Comparison of ENCODE assay signal across 12 cellular contexts in the genomic region with DNA sequence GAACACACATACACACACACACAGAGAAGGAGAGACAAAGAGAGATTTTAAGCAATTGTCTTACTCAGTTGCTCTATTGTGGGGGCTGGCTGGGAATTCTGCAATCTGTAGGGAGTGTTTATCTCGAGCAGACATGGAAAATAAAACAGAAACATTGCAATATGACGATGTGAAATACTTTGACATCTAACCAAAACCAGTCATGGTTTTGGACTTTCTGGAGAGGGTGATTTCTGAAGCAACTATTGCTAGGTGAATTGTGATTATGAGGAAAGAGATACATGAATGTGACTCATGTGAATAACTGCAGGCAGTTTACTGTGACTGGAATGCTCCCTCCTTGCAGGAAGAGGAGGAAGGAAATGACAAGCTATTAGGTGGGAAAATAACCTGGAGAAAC.
DNase-seq lines count a peak whose midpoint lies in the region; ATAC-seq and TF ChIP-seq lines count a peak whose summit lies in the region.
"Had no signal": no experiment of that assay in that cellular context is flagged by ENCODE, and none has a peak within 500 bp of the region (broad histone marks: within the 10 kb centered on the region; RNA-seq: fewer than 3 reads in every experiment).

No MANE protein-coding gene starts in this region.

- H3K4me3 ChIP-seq in fibroblast of mammary gland (ENCODE audit: control insufficient read depth, low read depth, low read length) (no peak overlapping the region), skeletal muscle cell (ENCODE audit: low read depth, low read length) (no peak overlapping the region)
- H3K4me3 ChIP-seq: stomach had no signal

- TF ChIP-seq CTCF in fibroblast of mammary gland (conservative IDR thresholded peaks at IDR 0.05; ENCODE audit: control insufficient read depth, insufficient read depth, low read depth, low read length) = no peak

- DNase-seq in GM03348 (ENCODE audit: low spot score) (peak; percentile 52), fibroblast of mammary gland (ENCODE audit: low read depth) (peak; percentile 92), skeletal muscle cell (ENCODE audit: low read depth) (peak; percentile 62), germinal center (ENCODE audit: low spot score) (no peak), NCI-H69 (lab: John Stamatoyannopoulos, UW) (no peak)
- DNase-seq: amniotic stem cell; effector CD4-positive, alpha-beta T cell; NCI-H446; stomach; WERI-Rb-1 had no signal

- ATAC-seq in SK-N-SH treated with all-trans-retinoic acid at 6 μM for 48 hours (peak; percentile 62), GM19351 (IDR thresholded peaks at IDR 0.05; ENCODE audit: unreplicated experiment) (no peak)

TF ChIP-seq in SK-N-SH treated with all-trans-retinoic acid at 6 μM for 48 hours, 23 proteins besides CTCF, POLR2A, EP300 and RAD21:
- TF ChIP-seq ZNF565 (CRISPR knock-in tag; conservative IDR thresholded peaks at IDR 0.05; ENCODE audit: low read depth) = no peak
- no peak for TF ChIP-seq ESRRG (CRISPR knock-in tag; IDR thresholded peaks at IDR 0.05)
- no peak for TF ChIP-seq ZFP3 (CRISPR knock-in tag; IDR thresholded peaks at IDR 0.05)
- TF ChIP-seq, protein P1, sequence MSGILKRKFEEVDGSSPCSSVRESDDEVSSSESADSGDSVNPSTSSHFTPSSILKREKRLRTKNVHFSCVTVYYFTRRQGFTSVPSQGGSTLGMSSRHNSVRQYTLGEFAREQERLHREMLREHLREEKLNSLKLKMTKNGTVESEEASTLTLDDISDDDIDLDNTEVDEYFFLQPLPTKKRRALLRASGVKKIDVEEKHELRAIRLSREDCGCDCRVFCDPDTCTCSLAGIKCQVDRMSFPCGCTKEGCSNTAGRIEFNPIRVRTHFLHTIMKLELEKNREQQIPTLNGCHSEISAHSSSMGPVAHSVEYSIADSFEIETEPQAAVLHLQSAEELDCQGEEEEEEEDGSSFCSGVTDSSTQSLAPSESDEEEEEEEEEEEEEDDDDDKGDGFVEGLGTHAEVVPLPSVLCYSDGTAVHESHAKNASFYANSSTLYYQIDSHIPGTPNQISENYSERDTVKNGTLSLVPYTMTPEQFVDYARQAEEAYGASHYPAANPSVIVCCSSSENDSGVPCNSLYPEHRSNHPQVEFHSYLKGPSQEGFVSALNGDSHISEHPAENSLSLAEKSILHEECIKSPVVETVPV (CRISPR knock-in tag; IDR thresholded peaks at IDR 0.05) = no peak
- no peak for TF ChIP-seq RARB (CRISPR knock-in tag; IDR thresholded peaks at IDR 0.05)
- no peak for TF ChIP-seq ARNTL (CRISPR knock-in tag; IDR thresholded peaks at IDR 0.05; ENCODE audit: borderline replicate concordance, low read depth)

Comparison
In these comparisons a context has a peak if more than half of its experiments do, and no peak if none do; other contexts are left out.
1. DNase-seq: peak in GM03348 (single experiment), fibroblast of mammary gland (single experiment) and skeletal muscle cell (single experiment); none in germinal center (single experiment) and NCI-H69 (single experiment).